Comparison of ENCODE assay signal across 9 cellular contexts in genomic region chr4:72468904-72469502, GRCh38.
DNase-seq lines count a peak whose midpoint lies in the region; ATAC-seq and TF ChIP-seq lines count a peak whose summit lies in the region.
"Had no signal": no experiment of that assay in that cellular context is flagged by ENCODE, and none has a peak within 500 bp of the region (broad histone marks: within the 10 kb centered on the region; RNA-seq: fewer than 3 reads in every experiment).

No MANE protein-coding gene starts in this region.

- no peaks in the 10 kb centered on the region for H3K4me1 Mint-ChIP-seq in immature natural killer cell
- H3K4me1 Mint-ChIP-seq: CD4-positive, CD25-positive, alpha-beta regulatory T cell had no signal

- no peaks in the 10 kb centered on the region for H3K36me3 Mint-ChIP-seq in immature natural killer cell
- H3K36me3 Mint-ChIP-seq: CD4-positive, CD25-positive, alpha-beta regulatory T cell had no signal

- TF ChIP-seq CTCF in retinal pigment epithelial cell (conservative IDR thresholded peaks at IDR 0.05; ENCODE audit: low read depth, low read length), result peak; percentile 31

- no peak overlapping the region for H3K4me3 ChIP-seq in retinal pigment epithelial cell (ENCODE audit: low read length)

- ATAC-seq in GM21515 (IDR thresholded peaks at IDR 0.05; ENCODE audit: unreplicated experiment) (no peak), GM21381 (IDR thresholded peaks at IDR 0.05; ENCODE audit: unreplicated experiment) (no peak)

- H3K4me3 Mint-ChIP-seq in immature natural killer cell, result no peak overlapping the region
- H3K4me3 Mint-ChIP-seq: CD4-positive, CD25-positive, alpha-beta regulatory T cell had no signal

- H3K27ac Mint-ChIP-seq in immature natural killer cell, result no peak overlapping the region

- H3K27me3 Mint-ChIP-seq in immature natural killer cell (ENCODE audit: low read depth in 3 of 3), result peaks cover 0 to 3% (median 0%) of the 10 kb centered on the region in 3 donors
- H3K27me3 Mint-ChIP-seq: CD4-positive, CD25-positive, alpha-beta regulatory T cell had no signal

- peak; percentile 1 for DNase-seq in NCI-H1105 treated with DMSO at 0.1 percent for 48 hours (lab: John Stamatoyannopoulos, UW)
- no peak for DNase-seq in NCI-H1105 (lab: John Stamatoyannopoulos, UW)
- peak; percentile 16 for DNase-seq in NCI-H345 (lab: John Stamatoyannopoulos, UW)
- peak; percentile 45 to 53 for DNase-seq in dermis microvascular lymphatic vessel endothelial cell (ENCODE audit: low read depth in 2 of 2)
- DNase-seq in retinal pigment epithelial cell (ENCODE audit: low read depth), result no peak
- DNase-seq in immature natural killer cell, result no peak

- H3K9me3 Mint-ChIP-seq in immature natural killer cell, result peaks cover 0 to 16% (median 3%) of the 10 kb centered on the region in 6 donors

Comparison
In these comparisons a context has a peak if more than half of its experiments do, and no peak if none do; other contexts are left out.
1. DNase-seq: peak in NCI-H1105 treated with DMSO at 0.1 percent for 48 hours (single experiment), NCI-H345 (single experiment) and dermis microvascular lymphatic vessel endothelial cell (2 of 2); none in NCI-H1105 (single experiment), retinal pigment epithelial cell (single experiment) and immature natural killer cell (0 of 3).